In genomic region chr2:151927501-151928221, GRCh38 we compare ENCODE assay signal across 1 cellular context.
TF ChIP-seq lines count a peak whose summit lies in the region.

No MANE protein-coding gene starts in this region.

TF ChIP-seq in HepG2, 621 proteins besides CTCF, POLR2A, EP300 and RAD21 (continued from another document):
- TF ChIP-seq HMG20B (CRISPR knock-in tag; conservative IDR thresholded peaks at IDR 0.05) = no peak
- no peak for TF ChIP-seq XBP1 (CRISPR knock-in tag; IDR thresholded peaks at IDR 0.05)
- TF ChIP-seq CBX1 (IDR thresholded peaks at IDR 0.05; ENCODE audit: low read depth) = no peak
- no peak for TF ChIP-seq SP5 (CRISPR knock-in tag; IDR thresholded peaks at IDR 0.05; ENCODE audit: borderline replicate concordance, low read depth)
- TF ChIP-seq ZNF598 (CRISPR knock-in tag; IDR thresholded peaks at IDR 0.05; ENCODE audit: borderline replicate concordance) = no peak
- TF ChIP-seq SKI (IDR thresholded peaks at IDR 0.05; ENCODE audit: partially characterized antibody) = no peak
- no peak for TF ChIP-seq BORCS8-MEF2B (CRISPR knock-in tag; IDR thresholded peaks at IDR 0.05)
- TF ChIP-seq, protein P1, sequence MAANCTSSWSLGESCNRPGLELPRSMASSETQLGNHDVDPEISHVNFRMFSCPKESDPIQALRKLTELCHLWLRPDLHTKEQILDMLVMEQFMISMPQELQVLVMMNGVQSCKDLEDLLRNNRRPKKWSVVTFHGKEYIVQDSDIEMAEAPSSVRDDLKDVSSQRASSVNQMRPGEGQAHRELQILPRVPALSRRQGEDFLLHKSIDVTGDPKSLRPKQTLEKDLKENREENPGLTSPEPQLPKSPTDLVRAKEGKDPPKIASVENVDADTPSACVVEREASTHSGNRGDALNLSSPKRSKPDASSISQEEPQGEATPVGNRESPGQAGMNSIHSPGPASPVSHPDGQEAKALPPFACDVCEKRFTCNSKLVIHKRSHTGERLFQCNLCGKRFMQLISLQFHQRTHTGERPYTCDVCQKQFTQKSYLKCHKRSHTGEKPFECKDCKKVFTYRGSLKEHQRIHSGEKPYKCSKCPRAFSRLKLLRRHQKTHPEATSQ (CRISPR knock-in tag; IDR thresholded peaks at IDR 0.05; ENCODE audit: borderline replicate concordance) = no peak
- no peak for TF ChIP-seq HIVEP1 (CRISPR knock-in tag; IDR thresholded peaks at IDR 0.05)
